8 cellular contexts compared by ENCODE assay signal in genomic region chr5:177494356-177495195, GRCh38. TPM values are rescaled to one million over a fixed set of nuclear protein-coding genes. Genes with fewer than 3 reads are reported as not detected.
DNase-seq lines count a peak whose midpoint lies in the region; ATAC-seq and TF ChIP-seq lines count a peak whose summit lies in the region.

No MANE protein-coding gene starts in this region.

- H3K9me3 ChIP-seq in right lobe of liver, result no peaks in the 10 kb centered on the region
- H3K9me3 ChIP-seq in tibial nerve, result no peaks in the 10 kb centered on the region

- peak in 1 of 4 donors; percentile 11 for ATAC-seq in right lobe of liver
- ATAC-seq in GM19328 (IDR thresholded peaks at IDR 0.05; ENCODE audit: unreplicated experiment), result no peak

- no peaks in the 10 kb centered on the region for H3K36me3 ChIP-seq in right lobe of liver
- H3K36me3 ChIP-seq in tibial nerve, result peaks cover 0 to 30% (median 0%) of the 10 kb centered on the region in 3 donors

- DNase-seq in activated CD4-positive, alpha-beta T cell treated with anti-CD3 and anti-CD28 coated beads for 48 hours, result peak; percentile 55
- DNase-seq in activated CD4-positive, alpha-beta T cell treated with anti-CD3 and anti-CD28 coated beads, Interleukin-2, amount 50 U/mL, for 1 hour, result no peak
- peak; percentile 34 for DNase-seq in cerebellar cortex (ENCODE audit: low spot score)
- DNase-seq in right lobe of liver, result no peak
- peak in 1 of 2 donors; percentile 33 for DNase-seq in tibial nerve (ENCODE audit: low spot score in 2 of 2)
- no peak for DNase-seq in NCI-H1048 (lab: John Stamatoyannopoulos, UW)

- no peak overlapping the region for H3K4me3 ChIP-seq in right lobe of liver
- H3K4me3 ChIP-seq in tibial nerve, result peak overlapping the region in 1 of 4 donors; percentile 71

- no peak for TF ChIP-seq POLR2A in right lobe of liver (IDR thresholded peaks at IDR 0.05)
- TF ChIP-seq POLR2A in tibial nerve (IDR thresholded peaks at IDR 0.05), result no peak

- peak overlapping the region in 2 of 3 donors; percentile 51 to 55 for H3K27ac ChIP-seq in right lobe of liver
- H3K27ac ChIP-seq in tibial nerve, result peak overlapping the region; percentile 58 to 97 (median 86)

- H3K4me1 ChIP-seq in right lobe of liver (no peaks in the 10 kb centered on the region), tibial nerve (peaks cover 0 to 86% (median 44%) of the 10 kb centered on the region in 4 donors)

- intact Hi-C loops in right lobe of liver (cut with DNase I), result no loop called here

- TF ChIP-seq CTCF in right lobe of liver (IDR thresholded peaks at IDR 0.05) (peak in 2 of 4 donors; percentile 8 to 13), tibial nerve (IDR thresholded peaks at IDR 0.05) (peak in 4 of 5 experiments; percentile 21 to 34 (median 28))

- H3K27me3 ChIP-seq in right lobe of liver, result no peaks in the 10 kb centered on the region
- H3K27me3 ChIP-seq in tibial nerve, result no peaks in the 10 kb centered on the region

- WGBS in right lobe of liver (ENCODE audit: insufficient coverage, low coverage, low lambda C conversion rate, missing lambda C conversion rate), result 46% methylated on average over 5 of the region's 11 CpGs
- 7 to 17% methylated on average over 8 to 11 of the region's 11 CpGs for WGBS in tibial nerve, 2 donors

- TF ChIP-seq EP300 in tibial nerve (IDR thresholded peaks at IDR 0.05), result no peak

TF ChIP-seq in PFSK-1, 5 proteins besides CTCF, POLR2A, EP300 and RAD21:
- no peak for TF ChIP-seq TAF1 (IDR thresholded peaks at IDR 0.05; ENCODE audit: borderline replicate concordance, insufficient read depth, low read length)
- TF ChIP-seq POLR2AphosphoS5 (IDR thresholded peaks at IDR 0.05; ENCODE audit: low read depth, low read length), result peak; percentile 44; the same call in 1 of the 2 replicates

RNA-seq across cellular contexts. Expression of gene PDLIM7, which starts 2.8 kb away (rescaled TPM):
- 172 TPM for polyA plus RNA-seq in PFSK-1 (2012; ENCODE audit: insufficient read length, low read depth)
- 10 to 100 TPM in 4 of 6 experiments, 1 to 10 TPM in 2; 3.7 to 24.0 (median 13.6) TPM for total RNA-seq in right lobe of liver
- total RNA-seq in tibial nerve, result 100 to 1,000 TPM in 1 of 4 donors, 10 to 100 TPM in 3; 78.0 to 138 (median 89.9) TPM

RNA-seq across cellular contexts. Expression of gene DOK3, which starts 15.1 kb away (rescaled TPM):
- polyA plus RNA-seq in PFSK-1 (2012; ENCODE audit: insufficient read length, low read depth), result 16.6 TPM
- total RNA-seq in right lobe of liver, result 1 to 10 TPM; 2.5 to 6.6 (median 3.9) TPM
- total RNA-seq in tibial nerve, result 10 to 100 TPM in 3 of 4 donors, 1 to 10 TPM in 1; 7.8 to 20.1 (median 11.5) TPM

RNA-seq across cellular contexts. Expression of gene DBN1, which starts 21.1 kb away (rescaled TPM):
- 257 TPM for polyA plus RNA-seq in PFSK-1 (2012; ENCODE audit: insufficient read length, low read depth)
- total RNA-seq in right lobe of liver (1 to 10 TPM; 1.1 to 4.6 (median 3.1) TPM), tibial nerve (100 to 1,000 TPM in 3 of 4 donors, 10 to 100 TPM in 1; 89.8 to 139 (median 111) TPM)

RNA-seq across cellular contexts. Expression of gene DDX41, which starts 22.2 kb away (rescaled TPM):
- 416 TPM for polyA plus RNA-seq in PFSK-1 (2012; ENCODE audit: insufficient read length, low read depth)
- total RNA-seq in right lobe of liver (10 to 100 TPM; 35.1 to 64.8 (median 47.9) TPM), tibial nerve (100 to 1,000 TPM in 2 of 4 donors, 10 to 100 TPM in 2; 85.3 to 139 (median 105) TPM)

RNA-seq across cellular contexts. Expression of gene PRR7, which starts 48.0 kb away (rescaled TPM):
- polyA plus RNA-seq in PFSK-1 (2012; ENCODE audit: insufficient read length, low read depth), result 21.5 TPM
- total RNA-seq in right lobe of liver, result 10 to 100 TPM in 1 of 6 experiments, 1 to 10 TPM in 3, under 1 TPM in 2; 0.15 to 13.0 (median 1.9) TPM
- 10 to 100 TPM in 1 of 4 donors, 1 to 10 TPM in 3; 5.1 to 11.2 (median 7.5) TPM for total RNA-seq in tibial nerve

Comparison
In these comparisons a context has a peak if more than half of its experiments do, and no peak if none do; other contexts are left out.
1. DNase-seq: peak in activated CD4-positive, alpha-beta T cell treated with anti-CD3 and anti-CD28 coated beads for 48 hours (single experiment) and cerebellar cortex (single experiment); none in activated CD4-positive, alpha-beta T cell treated with anti-CD3 and anti-CD28 coated beads, Interleukin-2, amount 50 U/mL, for 1 hour (single experiment), right lobe of liver (0 of 3) and NCI-H1048 (single experiment).
2. RNA of gene DBN1, which starts 21.1 kb away (total RNA-seq): 89.8 to 139 TPM in tibial nerve; 1.1 to 4.6 TPM in right lobe of liver; every median in the first group is over 10 times any median in the second.